ENCODE assay signal across 21 cellular contexts in genomic region chr2:60780741-60781140, GRCh38.
"Had no signal": no experiment of that assay in that cellular context is flagged by ENCODE, and none has a peak within 500 bp of the region (broad histone marks: within the 10 kb centered on the region; RNA-seq: fewer than 3 reads in every experiment).

No MANE protein-coding gene starts in this region.

- H3K4me3 ChIP-seq: body of pancreas, dorsolateral prefrontal cortex, spleen, testis, upper lobe of left lung had no signal

- H3K4me3 Mint-ChIP-seq: activated naive CD8-positive, alpha-beta T cell treated with anti-CD3 and anti-CD28 coated beads, Interleukin-2, amount 10 ng/mL, durations not matched to agents 7 days and 5 days; activated T-cell treated with anti-CD3 and anti-CD28 coated beads, Interleukin-2, amount 50 U/mL, for 72 hours; endodermal cell; nephron progenitor cell; stimulated activated memory B cell treated with anti-CD40 and anti-IgM and Interleukin-4, amounts not matched to agents 10 μg/mL and 1 μg/mL and 100 μg/mL, for 72 hours had no signal

- H3K27ac ChIP-seq: epithelial cell of prostate, testis, VCaP had no signal

- H3K9me3 ChIP-seq: body of pancreas, spleen, testis, upper lobe of left lung had no signal

- ATAC-seq: activated T-cell treated with anti-CD3 and anti-CD28 coated beads, Interleukin-2, amount 50 U/mL, for 72 hours; body of pancreas; stimulated activated memory B cell treated with anti-CD40 and anti-IgM and Interleukin-4, amounts not matched to agents 10 μg/mL and 1 μg/mL and 100 μg/mL, for 72 hours had no signal

- FAIRE-seq: keratinocyte had no signal

- H3K27ac Mint-ChIP-seq: activated naive CD8-positive, alpha-beta T cell treated with anti-CD3 and anti-CD28 coated beads, Interleukin-2, amount 10 ng/mL, durations not matched to agents 7 days and 5 days; activated T-cell treated with anti-CD3 and anti-CD28 coated beads, Interleukin-2, amount 50 U/mL, for 72 hours; endodermal cell; nephron progenitor cell; stimulated activated memory B cell treated with anti-CD40 and anti-IgM and Interleukin-4, amounts not matched to agents 10 μg/mL and 1 μg/mL and 100 μg/mL, for 72 hours had no signal

- H3K27me3 ChIP-seq: body of pancreas, dorsolateral prefrontal cortex, spleen, testis, upper lobe of left lung had no signal

- H3K4me1 ChIP-seq: spleen, testis, upper lobe of left lung had no signal

- H3K9me3 Mint-ChIP-seq: activated naive CD8-positive, alpha-beta T cell treated with anti-CD3 and anti-CD28 coated beads, Interleukin-2, amount 10 ng/mL, durations not matched to agents 7 days and 5 days; activated T-cell treated with anti-CD3 and anti-CD28 coated beads, Interleukin-2, amount 50 U/mL, for 72 hours; endodermal cell; nephron progenitor cell; stimulated activated memory B cell treated with anti-CD40 and anti-IgM and Interleukin-4, amounts not matched to agents 10 μg/mL and 1 μg/mL and 100 μg/mL, for 72 hours had no signal

- DNase-seq: activated CD4-positive, alpha-beta T cell treated with anti-CD3 and anti-CD28 coated beads, Interleukin-2, amount 50 U/mL, for 4 hours; activated CD4-positive, CD25-positive, alpha-beta regulatory T cell treated with anti-CD3 and anti-CD28 coated beads, Interleukin-2, amount 50 U/mL, for 72 hours; activated naive CD8-positive, alpha-beta T cell treated with anti-CD3 and anti-CD28 coated beads, Interleukin-2, amount 10 ng/mL, durations not matched to agents 7 days and 5 days; activated T-cell treated with anti-CD3 and anti-CD28 coated beads, Interleukin-2, amount 50 U/mL, for 72 hours; body of pancreas; caudate nucleus; dorsolateral prefrontal cortex; endodermal cell; foreskin melanocyte; midbrain; nephron progenitor cell; nucleus accumbens; posterior cingulate gyrus; spleen; stimulated activated CD4-positive, alpha-beta T cell treated with anti-CD3 and anti-CD28 coated beads, Interleukin-4, amount 100 ng/mL, for 4 hours; testis; upper lobe of left lung had no signal

- H3K4me1 Mint-ChIP-seq: activated naive CD8-positive, alpha-beta T cell treated with anti-CD3 and anti-CD28 coated beads, Interleukin-2, amount 10 ng/mL, durations not matched to agents 7 days and 5 days; endodermal cell; nephron progenitor cell; stimulated activated memory B cell treated with anti-CD40 and anti-IgM and Interleukin-4, amounts not matched to agents 10 μg/mL and 1 μg/mL and 100 μg/mL, for 72 hours had no signal

- H3K27me3 Mint-ChIP-seq: activated naive CD8-positive, alpha-beta T cell treated with anti-CD3 and anti-CD28 coated beads, Interleukin-2, amount 10 ng/mL, durations not matched to agents 7 days and 5 days; stimulated activated memory B cell treated with anti-CD40 and anti-IgM and Interleukin-4, amounts not matched to agents 10 μg/mL and 1 μg/mL and 100 μg/mL, for 72 hours had no signal
